Comparison of ENCODE assay signal across 2 cellular contexts in the genomic region with DNA sequence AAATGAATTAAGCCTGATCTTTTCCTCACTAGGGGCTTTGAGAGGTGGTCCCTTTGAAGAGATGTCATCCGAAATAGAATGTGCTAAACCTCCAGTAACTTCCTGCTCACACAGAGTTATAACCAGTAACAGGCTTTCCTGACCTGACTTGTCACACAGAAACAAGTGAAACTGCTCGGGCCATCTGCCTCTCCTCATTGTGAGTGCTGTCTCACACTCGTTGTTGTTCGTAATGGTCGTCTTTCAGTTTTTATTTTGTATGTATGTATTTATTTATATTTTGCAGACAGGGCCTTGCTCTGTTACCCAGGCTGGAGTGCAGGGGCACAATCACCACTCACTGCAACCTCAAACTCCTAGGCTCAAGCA.
TF ChIP-seq lines count a peak whose summit lies in the region.

No MANE protein-coding gene starts in this region.

TF ChIP-seq in GM12878, 131 proteins besides CTCF, POLR2A, EP300 and RAD21:
- no peak for TF ChIP-seq TAF1 (IDR thresholded peaks at IDR 0.05; ENCODE audit: borderline replicate concordance, low read depth, low read length)
- TF ChIP-seq NR2C2 (IDR thresholded peaks at IDR 0.05; ENCODE audit: borderline replicate concordance, control insufficient read depth, insufficient read length, low read depth): no peak
- TF ChIP-seq ZNF622 (IDR thresholded peaks at IDR 0.05): no peak
- TF ChIP-seq ZNF274 (IDR thresholded peaks at IDR 0.05; ENCODE audit: insufficient read depth, insufficient read length): no peak
- TF ChIP-seq, protein P1, sequence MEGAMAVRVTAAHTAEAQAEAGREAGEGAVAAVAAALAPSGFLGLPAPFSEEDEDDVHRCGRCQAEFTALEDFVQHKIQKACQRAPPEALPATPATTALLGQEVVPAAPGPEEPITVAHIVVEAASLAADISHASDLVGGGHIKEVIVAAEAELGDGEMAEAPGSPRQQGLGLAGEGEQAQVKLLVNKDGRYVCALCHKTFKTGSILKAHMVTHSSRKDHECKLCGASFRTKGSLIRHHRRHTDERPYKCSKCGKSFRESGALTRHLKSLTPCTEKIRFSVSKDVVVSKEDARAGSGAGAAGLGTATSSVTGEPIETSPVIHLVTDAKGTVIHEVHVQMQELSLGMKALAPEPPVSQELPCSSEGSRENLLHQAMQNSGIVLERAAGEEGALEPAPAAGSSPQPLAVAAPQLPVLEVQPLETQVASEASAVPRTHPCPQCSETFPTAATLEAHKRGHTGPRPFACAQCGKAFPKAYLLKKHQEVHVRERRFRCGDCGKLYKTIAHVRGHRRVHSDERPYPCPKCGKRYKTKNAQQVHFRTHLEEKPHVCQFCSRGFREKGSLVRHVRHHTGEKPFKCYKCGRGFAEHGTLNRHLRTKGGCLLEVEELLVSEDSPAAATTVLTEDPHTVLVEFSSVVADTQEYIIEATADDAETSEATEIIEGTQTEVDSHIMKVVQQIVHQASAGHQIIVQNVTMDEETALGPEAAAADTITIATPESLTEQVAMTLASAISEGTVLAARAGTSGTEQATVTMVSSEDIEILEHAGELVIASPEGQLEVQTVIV (IDR thresholded peaks at IDR 0.05; ENCODE audit: borderline replicate concordance, partially characterized antibody): no peak
- no peak for TF ChIP-seq MXI1 (IDR thresholded peaks at IDR 0.05; ENCODE audit: low read depth, low read length)
- no peak for TF ChIP-seq NFXL1 (IDR thresholded peaks at IDR 0.05; ENCODE audit: borderline replicate concordance)
- TF ChIP-seq SRF (IDR thresholded peaks at IDR 0.05; ENCODE audit: low read depth in 2 of 2, low read length in 2 of 2): no peak
- TF ChIP-seq, protein P2, sequence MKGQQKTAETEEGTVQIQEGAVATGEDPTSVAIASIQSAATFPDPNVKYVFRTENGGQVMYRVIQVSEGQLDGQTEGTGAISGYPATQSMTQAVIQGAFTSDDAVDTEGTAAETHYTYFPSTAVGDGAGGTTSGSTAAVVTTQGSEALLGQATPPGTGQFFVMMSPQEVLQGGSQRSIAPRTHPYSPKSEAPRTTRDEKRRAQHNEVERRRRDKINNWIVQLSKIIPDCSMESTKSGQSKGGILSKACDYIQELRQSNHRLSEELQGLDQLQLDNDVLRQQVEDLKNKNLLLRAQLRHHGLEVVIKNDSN (IDR thresholded peaks at IDR 0.05; ENCODE audit: borderline replicate concordance, extremely low read length, insufficient read depth, low read depth, low read length): no peak
- TF ChIP-seq LARP7 (IDR thresholded peaks at IDR 0.05): no peak
- no peak for TF ChIP-seq SMAD1 (IDR thresholded peaks at IDR 0.05; ENCODE audit: low read depth, partially characterized antibody)
- no peak for TF ChIP-seq MEF2A (IDR thresholded peaks at IDR 0.05; ENCODE audit: insufficient read depth, low read depth, low read length)
- no peak for TF ChIP-seq ESRRA (IDR thresholded peaks at IDR 0.05; ENCODE audit: low read length)
- no peak for TF ChIP-seq ZNF217 (IDR thresholded peaks at IDR 0.05)
- TF ChIP-seq, protein P3, sequence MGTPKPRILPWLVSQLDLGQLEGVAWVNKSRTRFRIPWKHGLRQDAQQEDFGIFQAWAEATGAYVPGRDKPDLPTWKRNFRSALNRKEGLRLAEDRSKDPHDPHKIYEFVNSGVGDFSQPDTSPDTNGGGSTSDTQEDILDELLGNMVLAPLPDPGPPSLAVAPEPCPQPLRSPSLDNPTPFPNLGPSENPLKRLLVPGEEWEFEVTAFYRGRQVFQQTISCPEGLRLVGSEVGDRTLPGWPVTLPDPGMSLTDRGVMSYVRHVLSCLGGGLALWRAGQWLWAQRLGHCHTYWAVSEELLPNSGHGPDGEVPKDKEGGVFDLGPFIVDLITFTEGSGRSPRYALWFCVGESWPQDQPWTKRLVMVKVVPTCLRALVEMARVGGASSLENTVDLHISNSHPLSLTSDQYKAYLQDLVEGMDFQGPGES (IDR thresholded peaks at IDR 0.05): no peak
- no peak for TF ChIP-seq TCF3 (IDR thresholded peaks at IDR 0.05; ENCODE audit: borderline replicate concordance, insufficient read depth, low read depth, low read length)
- TF ChIP-seq, protein P4, sequence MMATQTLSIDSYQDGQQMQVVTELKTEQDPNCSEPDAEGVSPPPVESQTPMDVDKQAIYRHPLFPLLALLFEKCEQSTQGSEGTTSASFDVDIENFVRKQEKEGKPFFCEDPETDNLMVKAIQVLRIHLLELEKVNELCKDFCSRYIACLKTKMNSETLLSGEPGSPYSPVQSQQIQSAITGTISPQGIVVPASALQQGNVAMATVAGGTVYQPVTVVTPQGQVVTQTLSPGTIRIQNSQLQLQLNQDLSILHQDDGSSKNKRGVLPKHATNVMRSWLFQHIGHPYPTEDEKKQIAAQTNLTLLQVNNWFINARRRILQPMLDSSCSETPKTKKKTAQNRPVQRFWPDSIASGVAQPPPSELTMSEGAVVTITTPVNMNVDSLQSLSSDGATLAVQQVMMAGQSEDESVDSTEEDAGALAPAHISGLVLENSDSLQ (IDR thresholded peaks at IDR 0.05): no peak
- TF ChIP-seq PAX8 (IDR thresholded peaks at IDR 0.05): no peak

TF ChIP-seq in GM23338, 12 proteins besides CTCF, POLR2A, EP300 and RAD21:
- TF ChIP-seq POLR2AphosphoS5 (IDR thresholded peaks at IDR 0.05; ENCODE audit: low read depth): no peak
- TF ChIP-seq, protein P5, sequence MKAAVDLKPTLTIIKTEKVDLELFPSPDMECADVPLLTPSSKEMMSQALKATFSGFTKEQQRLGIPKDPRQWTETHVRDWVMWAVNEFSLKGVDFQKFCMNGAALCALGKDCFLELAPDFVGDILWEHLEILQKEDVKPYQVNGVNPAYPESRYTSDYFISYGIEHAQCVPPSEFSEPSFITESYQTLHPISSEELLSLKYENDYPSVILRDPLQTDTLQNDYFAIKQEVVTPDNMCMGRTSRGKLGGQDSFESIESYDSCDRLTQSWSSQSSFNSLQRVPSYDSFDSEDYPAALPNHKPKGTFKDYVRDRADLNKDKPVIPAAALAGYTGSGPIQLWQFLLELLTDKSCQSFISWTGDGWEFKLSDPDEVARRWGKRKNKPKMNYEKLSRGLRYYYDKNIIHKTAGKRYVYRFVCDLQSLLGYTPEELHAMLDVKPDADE (IDR thresholded peaks at IDR 0.05): no peak
- TF ChIP-seq ZNF114 (CRISPR knock-in tag; IDR thresholded peaks at IDR 0.05): no peak
- TF ChIP-seq EZH2 (IDR thresholded peaks at IDR 0.05; ENCODE audit: low read depth, unreplicated experiment): no peak
- TF ChIP-seq, protein P6, sequence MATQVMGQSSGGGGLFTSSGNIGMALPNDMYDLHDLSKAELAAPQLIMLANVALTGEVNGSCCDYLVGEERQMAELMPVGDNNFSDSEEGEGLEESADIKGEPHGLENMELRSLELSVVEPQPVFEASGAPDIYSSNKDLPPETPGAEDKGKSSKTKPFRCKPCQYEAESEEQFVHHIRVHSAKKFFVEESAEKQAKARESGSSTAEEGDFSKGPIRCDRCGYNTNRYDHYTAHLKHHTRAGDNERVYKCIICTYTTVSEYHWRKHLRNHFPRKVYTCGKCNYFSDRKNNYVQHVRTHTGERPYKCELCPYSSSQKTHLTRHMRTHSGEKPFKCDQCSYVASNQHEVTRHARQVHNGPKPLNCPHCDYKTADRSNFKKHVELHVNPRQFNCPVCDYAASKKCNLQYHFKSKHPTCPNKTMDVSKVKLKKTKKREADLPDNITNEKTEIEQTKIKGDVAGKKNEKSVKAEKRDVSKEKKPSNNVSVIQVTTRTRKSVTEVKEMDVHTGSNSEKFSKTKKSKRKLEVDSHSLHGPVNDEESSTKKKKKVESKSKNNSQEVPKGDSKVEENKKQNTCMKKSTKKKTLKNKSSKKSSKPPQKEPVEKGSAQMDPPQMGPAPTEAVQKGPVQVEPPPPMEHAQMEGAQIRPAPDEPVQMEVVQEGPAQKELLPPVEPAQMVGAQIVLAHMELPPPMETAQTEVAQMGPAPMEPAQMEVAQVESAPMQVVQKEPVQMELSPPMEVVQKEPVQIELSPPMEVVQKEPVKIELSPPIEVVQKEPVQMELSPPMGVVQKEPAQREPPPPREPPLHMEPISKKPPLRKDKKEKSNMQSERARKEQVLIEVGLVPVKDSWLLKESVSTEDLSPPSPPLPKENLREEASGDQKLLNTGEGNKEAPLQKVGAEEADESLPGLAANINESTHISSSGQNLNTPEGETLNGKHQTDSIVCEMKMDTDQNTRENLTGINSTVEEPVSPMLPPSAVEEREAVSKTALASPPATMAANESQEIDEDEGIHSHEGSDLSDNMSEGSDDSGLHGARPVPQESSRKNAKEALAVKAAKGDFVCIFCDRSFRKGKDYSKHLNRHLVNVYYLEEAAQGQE (IDR thresholded peaks at IDR 0.05; ENCODE audit: unreplicated experiment): no peak
- TF ChIP-seq STAT1 (IDR thresholded peaks at IDR 0.05; ENCODE audit: unreplicated experiment): no peak
